8 cellular contexts compared by ENCODE assay signal in the genomic region with DNA sequence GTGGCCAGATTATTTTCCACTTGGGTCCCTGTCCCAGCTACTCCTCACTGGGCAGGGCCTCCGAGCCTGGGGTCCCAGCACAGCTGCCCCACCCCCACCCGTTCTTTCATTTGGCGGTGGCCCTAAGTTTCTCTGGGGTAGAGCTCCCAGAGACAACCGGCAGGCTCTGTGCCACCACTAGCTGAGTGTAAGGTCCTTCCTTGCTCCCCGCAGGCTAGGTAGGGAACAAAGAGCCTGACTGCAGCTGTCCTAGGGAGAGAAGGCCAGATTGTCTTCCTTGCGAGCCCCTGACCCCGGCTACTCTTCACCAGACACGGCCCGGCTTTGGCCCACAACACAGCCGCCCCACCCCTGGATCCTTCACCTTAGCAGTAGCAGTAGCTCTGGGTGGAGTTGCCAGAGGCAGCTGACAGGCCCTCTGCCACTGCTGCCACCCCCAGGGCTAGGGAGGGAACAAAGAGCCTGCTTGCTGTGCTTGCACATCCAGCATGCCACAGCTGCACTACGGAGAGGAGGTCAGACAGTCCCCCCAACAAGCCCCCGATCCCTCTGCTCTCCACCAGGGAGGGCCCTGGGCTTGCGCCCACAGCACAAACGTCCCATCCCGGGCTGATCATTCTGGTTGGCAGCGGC.
DNase-seq lines count a peak whose midpoint lies in the region; ATAC-seq, FAIRE-seq and TF ChIP-seq lines count a peak whose summit lies in the region.
"Not testable (repeated sequence)": the region's sequence is repeated elsewhere in the genome, so short reads cannot be mapped to it uniquely, and the experiment has no call there.

No MANE protein-coding gene starts in this region.

- CTCF ChIA-PET in CD4-positive, alpha-beta T cell (lab: Charles Lee); HepG2 (lab: Yijun Ruan, JAX; ENCODE audit: low intra/inter-chr PET ratio, low total read pairs): not testable (repeated sequence)

- not testable (repeated sequence) for BruUV-seq in HepG2 (replicated peaks; lab: Mats Ljungman, UMichigan)

- H3K4me1 Mint-ChIP-seq in CD4-positive, alpha-beta T cell (ENCODE audit: low read depth); activated T-helper 1 cell treated with anti-CD3 and anti-CD28 coated beads, Interleukin-12 subunit alpha, Interleukin-12 subunit beta, Interleukin-2, Interleukin-4 antibody, amounts not matched to agents 30 ng/mL and 10 ng/mL and 1 ng/mL, durations not matched to agents 14 hours and 24 hours and 36 hours (ENCODE audit: low read depth): not testable (repeated sequence)

- H3K4me3 ChIP-seq in RWPE2 (ENCODE audit: severe bottlenecking); HepG2 (replicated peaks in 1 of 3; ENCODE audit: insufficient read depth in 1 of 3, low read depth in 2 of 3, low read length in 3 of 3): not testable (repeated sequence)

- not testable (repeated sequence) for H3K4me2 ChIP-seq in HepG2 (ENCODE audit: low read depth, low read length)

- TF ChIP-seq CTCF in CD4-positive, alpha-beta T cell (IDR thresholded peaks at IDR 0.05); RWPE2 (IDR thresholded peaks at IDR 0.05; ENCODE audit: poor library complexity, severe bottlenecking); HepG2 (CRISPR knock-in tag; IDR thresholded peaks at IDR 0.05): not testable (repeated sequence)

- not testable (repeated sequence) for TF ChIP-seq EP300 in HepG2 (IDR thresholded peaks at IDR 0.05; ENCODE audit: low read depth in 2 of 2, low read length in 2 of 2); HepG2 (CRISPR knock-in tag; IDR thresholded peaks at IDR 0.05; ENCODE audit: borderline replicate concordance)

- not testable (repeated sequence) for H3K9me3 Mint-ChIP-seq in CD4-positive, alpha-beta T cell; activated T-helper 1 cell treated with anti-CD3 and anti-CD28 coated beads, Interleukin-12 subunit alpha, Interleukin-12 subunit beta, Interleukin-2, Interleukin-4 antibody, amounts not matched to agents 30 ng/mL and 10 ng/mL and 1 ng/mL, durations not matched to agents 14 hours and 24 hours and 36 hours

- H3K9me3 ChIP-seq in CD4-positive, alpha-beta T cell (ENCODE audit: control insufficient read depth, low read length); RWPE2 (ENCODE audit: severe bottlenecking); HepG2 (ENCODE audit: low read length): not testable (repeated sequence)

- intact Hi-C loops in CD4-positive, alpha-beta T cell (cut with DNase I, micrococcal nuclease); activated T-helper 1 cell treated with anti-CD3 and anti-CD28 coated beads, Interleukin-12 subunit alpha, Interleukin-12 subunit beta, Interleukin-2, Interleukin-4 antibody, amounts not matched to agents 30 ng/mL and 10 ng/mL and 1 ng/mL, durations not matched to agents 14 hours and 24 hours and 36 hours (cut with micrococcal nuclease); HepG2 (cut with micrococcal nuclease; ENCODE audit: unreplicated experiment): not testable (repeated sequence)

- H3K27ac ChIP-seq in CD4-positive, alpha-beta T cell (ENCODE audit: low read depth, low read length); RWPE2 (ENCODE audit: poor library complexity, severe bottlenecking); HepG2 (ENCODE audit: extremely low read length, insufficient read depth, low read length): not testable (repeated sequence)

- peak overlapping the region; percentile 48 for H3K4me3 Mint-ChIP-seq in CD4-positive, alpha-beta T cell
- peak overlapping the region; percentile 26 for H3K4me3 Mint-ChIP-seq in activated T-helper 1 cell treated with anti-CD3 and anti-CD28 coated beads, Interleukin-12 subunit alpha, Interleukin-12 subunit beta, Interleukin-2, Interleukin-4 antibody, amounts not matched to agents 30 ng/mL and 10 ng/mL and 1 ng/mL, durations not matched to agents 14 hours and 24 hours and 36 hours

- not testable (repeated sequence) for FAIRE-seq in HepG2 (lab: Jason Lieb, UNC)

- H3K9ac ChIP-seq in HepG2 (ENCODE audit: insufficient read depth, low read depth, low read length) = not testable (repeated sequence)

- in situ Hi-C loops in HepG2 (cut with HindIII; ENCODE audit: extremely low pct_ligation_motif_present, low pct_unique_long_range_greater_than_20kb) = not testable (repeated sequence)

- not testable (repeated sequence) for TF ChIP-seq RAD21 in HepG2 (CRISPR knock-in tag; IDR thresholded peaks at IDR 0.05)

- H3K27ac Mint-ChIP-seq in CD4-positive, alpha-beta T cell; activated T-helper 1 cell treated with anti-CD3 and anti-CD28 coated beads, Interleukin-12 subunit alpha, Interleukin-12 subunit beta, Interleukin-2, Interleukin-4 antibody, amounts not matched to agents 30 ng/mL and 10 ng/mL and 1 ng/mL, durations not matched to agents 14 hours and 24 hours and 36 hours: not testable (repeated sequence)

- H3K36me3 Mint-ChIP-seq in CD4-positive, alpha-beta T cell (ENCODE audit: low read depth); activated T-helper 1 cell treated with anti-CD3 and anti-CD28 coated beads, Interleukin-12 subunit alpha, Interleukin-12 subunit beta, Interleukin-2, Interleukin-4 antibody, amounts not matched to agents 30 ng/mL and 10 ng/mL and 1 ng/mL, durations not matched to agents 14 hours and 24 hours and 36 hours (ENCODE audit: low read depth): not testable (repeated sequence)

- not testable (repeated sequence) for H2AFZ ChIP-seq in HepG2 (ENCODE audit: low read length)

- no CpG with 5 or more reads among the region's 16 CpGs for WGBS in HepG2 (ENCODE audit: low lambda C conversion rate)

- not testable (repeated sequence) for H3K27me3 ChIP-seq in CD4-positive, alpha-beta T cell (ENCODE audit: control insufficient read depth, insufficient read depth, low read length); RWPE2 (ENCODE audit: insufficient read depth, poor library complexity, severe bottlenecking); HepG2 (ENCODE audit: control insufficient read depth in 1 of 2, insufficient read depth in 2 of 2, low read length in 2 of 2)

- H3K27me3 Mint-ChIP-seq in CD4-positive, alpha-beta T cell; activated T-helper 1 cell treated with anti-CD3 and anti-CD28 coated beads, Interleukin-12 subunit alpha, Interleukin-12 subunit beta, Interleukin-2, Interleukin-4 antibody, amounts not matched to agents 30 ng/mL and 10 ng/mL and 1 ng/mL, durations not matched to agents 14 hours and 24 hours and 36 hours (ENCODE audit: insufficient read depth): not testable (repeated sequence)

- H3K36me3 ChIP-seq in RWPE2 (ENCODE audit: low read depth); HepG2 (replicated peaks in 1 of 2; ENCODE audit: control insufficient read depth in 1 of 2, insufficient read depth in 2 of 2, low read length in 2 of 2): not testable (repeated sequence)

- not testable (repeated sequence) for TF ChIP-seq POLR2A in HepG2 (IDR thresholded peaks at IDR 0.05; ENCODE audit: insufficient read depth in 1 of 2, low read depth in 2 of 2, low read length in 2 of 2)

- ATAC-seq in CD4-positive, alpha-beta T cell (ENCODE audit: poor library complexity) = peak; percentile 72
- ATAC-seq in GM18907 (IDR thresholded peaks at IDR 0.05; ENCODE audit: unreplicated experiment) (peak; percentile 57), GM19467 (IDR thresholded peaks at IDR 0.05; ENCODE audit: unreplicated experiment) (peak; percentile 29), HG02642 (IDR thresholded peaks at IDR 0.05; ENCODE audit: poor library complexity, unreplicated experiment) (peak; percentile 25), HG03135 (IDR thresholded peaks at IDR 0.05; ENCODE audit: unreplicated experiment) (peak; percentile 45), RWPE2 (ENCODE audit: low read depth) (peak; percentile 17; the same call in 1 of the 3 replicates), HepG2 (peak; percentile 92)

- not testable (repeated sequence) for H3K79me2 ChIP-seq in HepG2 (ENCODE audit: insufficient read depth, low read length)

- POLR2A ChIA-PET in CD4-positive, alpha-beta T cell (lab: Charles Lee); HepG2 (lab: Yijun Ruan, JAX): not testable (repeated sequence)

- H3K4me1 ChIP-seq in RWPE2 (ENCODE audit: insufficient read depth, poor library complexity, severe bottlenecking); HepG2 (ENCODE audit: insufficient read depth, low read length): not testable (repeated sequence)

- H4K20me1 ChIP-seq in HepG2 (ENCODE audit: insufficient read depth, low read length) = not testable (repeated sequence)

- DNase-seq in CD4-positive, alpha-beta T cell; RWPE2 (ENCODE audit: low spot score); activated T-helper 1 cell treated with anti-CD3 and anti-CD28 coated beads, Interleukin-12 subunit alpha, Interleukin-12 subunit beta, Interleukin-2, Interleukin-4 antibody, amounts not matched to agents 30 ng/mL and 10 ng/mL and 1 ng/mL, durations not matched to agents 14 hours and 24 hours and 36 hours (ENCODE audit: low spot score); HepG2 (ENCODE audit: low spot score): not testable (repeated sequence)

Comparison
In these comparisons a context has a peak if more than half of its experiments do, and no peak if none do; other contexts are left out.
1. ATAC-seq: peak in every context shown above with its lines; median percentile 92 in HepG2; 72 in CD4-positive, alpha-beta T cell; 57 in GM18907; 45 in HG03135; 29 in GM19467; 25 in HG02642; 17 in RWPE2.